10 cellular contexts compared by ENCODE assay signal in genomic region chr11:123100378-123101085, GRCh38. TPM values are rescaled to one million over a fixed set of nuclear protein-coding genes. Genes with fewer than 3 reads are reported as not detected.
A peak's percentile ranks its signal among the peaks of the same experiment; 100 is the strongest.
DNase-seq lines count a peak whose midpoint lies in the region; ATAC-seq, FAIRE-seq and TF ChIP-seq lines count a peak whose summit lies in the region.
"Had no signal": no experiment of that assay in that cellular context is flagged by ENCODE, and none has a peak within 500 bp of the region (broad histone marks: within the 10 kb centered on the region; RNA-seq: fewer than 3 reads in every experiment).

No MANE protein-coding gene starts in this region.

- H3K9ac ChIP-seq in Loucy (ENCODE audit: low read depth, low read length, poor library complexity, severe bottlenecking) (no peak overlapping the region), astrocyte (ENCODE audit: low read length) (no peak overlapping the region), muscle layer of colon (ENCODE audit: low read length) (no peak overlapping the region), PC-3 (ENCODE audit: low read length) (no peak overlapping the region)

- no peak overlapping the region for H3K4me2 ChIP-seq in Loucy (ENCODE audit: low read depth, low read length, poor library complexity, severe bottlenecking)
- H3K4me2 ChIP-seq in astrocyte (ENCODE audit: low read length) = no peak overlapping the region
- H3K4me2 ChIP-seq in PC-3 (ENCODE audit: low read length) = no peak overlapping the region

- no peaks in the 10 kb centered on the region for H4K20me1 ChIP-seq in Loucy (ENCODE audit: insufficient read depth, low read length, poor library complexity, severe bottlenecking)
- peaks cover 4% of the 10 kb centered on the region for H4K20me1 ChIP-seq in astrocyte (ENCODE audit: insufficient read depth, low read length)
- H4K20me1 ChIP-seq in PC-3 (ENCODE audit: low read length) = no peaks in the 10 kb centered on the region

- H3K36me3 ChIP-seq in A673 (ENCODE audit: insufficient read depth, low read length, poor library complexity, severe bottlenecking) (no peaks in the 10 kb centered on the region), Loucy (ENCODE audit: insufficient read depth, low read length) (no peaks in the 10 kb centered on the region), astrocyte (ENCODE audit: insufficient read depth, low read length) (peaks cover 7% of the 10 kb centered on the region), muscle layer of colon (ENCODE audit: insufficient read depth, low read length) (peaks cover 22% of the 10 kb centered on the region), PC-3 (ENCODE audit: low read depth, low read length) (peaks cover 3% of the 10 kb centered on the region; the same call in 1 of the 2 replicates), brain microvascular endothelial cell (replicated peaks) (no peaks in the 10 kb centered on the region)

- H3K4me1 Mint-ChIP-seq in astrocyte (ENCODE audit: low read depth, unreplicated experiment) = no peaks in the 10 kb centered on the region

- H3K36me3 Mint-ChIP-seq in astrocyte (ENCODE audit: low read depth, unreplicated experiment) = no peaks in the 10 kb centered on the region

- intact Hi-C loops in A673 (cut with micrococcal nuclease; ENCODE audit: unreplicated experiment) = loop anchor here (5.0 kb wide), 1 partner anchor 162 kb away; no protein-coding TSS in a partner anchor
- intact Hi-C loops in PC-3 (cut with micrococcal nuclease) = no loop called here

- H3K79me2 ChIP-seq in Loucy (ENCODE audit: insufficient read depth, low read length) (no peaks in the 10 kb centered on the region), astrocyte (ENCODE audit: insufficient read depth, low read length) (peaks cover 2% of the 10 kb centered on the region), PC-3 (ENCODE audit: low read length) (no peaks in the 10 kb centered on the region)

- no peak overlapping the region for H3K4me3 ChIP-seq in A673 (ENCODE audit: low read depth, low read length, poor library complexity, severe bottlenecking)
- no peak overlapping the region for H3K4me3 ChIP-seq in Loucy (ENCODE audit: low read length, poor library complexity, severe bottlenecking)
- no peak overlapping the region for H3K4me3 ChIP-seq in astrocyte (ENCODE audit: insufficient read depth, low read depth, low read length)
- no peak overlapping the region for H3K4me3 ChIP-seq in muscle layer of colon (ENCODE audit: low read depth in 1 of 2, low read length in 2 of 2)
- no peak overlapping the region for H3K4me3 ChIP-seq in PC-3 (ENCODE audit: low read length)
- no peak overlapping the region for H3K4me3 ChIP-seq in brain microvascular endothelial cell (ENCODE audit: low read depth, low read length)

- DNase-seq in A673 (ENCODE audit: low spot score) (no peak), astrocyte (ENCODE audit: low read depth) (peak; percentile 19), PC-3 (no peak), brain microvascular endothelial cell (no peak), mesenteric fat pad (ENCODE audit: low spot score) (no peak)
- DNase-seq: immature natural killer cell had no signal

- no peak overlapping the region for H3K4me3 Mint-ChIP-seq in astrocyte (ENCODE audit: unreplicated experiment)
- H3K4me3 Mint-ChIP-seq: immature natural killer cell had no signal

- in situ Hi-C loops in brain microvascular endothelial cell (cut with HindIII; ENCODE audit: low pct_ligation_motif_present, low sequenced_read_pairs) = loop anchor here (25.0 kb wide), 1 partner anchor 137 kb away; no protein-coding TSS in a partner anchor

- POLR2A ChIA-PET in A673 (lab: Charles Lee; ENCODE audit: low non-redundant PET) = no interaction called here
- POLR2A ChIA-PET in PC-3 (lab: Charles Lee; ENCODE audit: unreplicated experiment) = no interaction called here

- H3K27ac Mint-ChIP-seq in astrocyte (ENCODE audit: unreplicated experiment) = no peak overlapping the region

- no peaks in the 10 kb centered on the region for H3F3A ChIP-seq in Loucy (ENCODE audit: low read depth)
- H3F3A ChIP-seq in PC-3 (ENCODE audit: low read length, unreplicated experiment) = no peaks in the 10 kb centered on the region

- no peaks in the 10 kb centered on the region for H3K27me3 Mint-ChIP-seq in astrocyte (ENCODE audit: low read depth, unreplicated experiment)

- H3K9me2 ChIP-seq in Loucy (replicated peaks; ENCODE audit: low read depth, low read length) (no peaks in the 10 kb centered on the region), PC-3 (replicated peaks; ENCODE audit: low read length) (no peaks in the 10 kb centered on the region)

- H3K9me3 ChIP-seq in A673 (ENCODE audit: low read depth, low read length, poor library complexity, severe bottlenecking) = no peaks in the 10 kb centered on the region
- H3K9me3 ChIP-seq in Loucy (ENCODE audit: insufficient read depth, low read depth, low read length) = no peaks in the 10 kb centered on the region
- H3K9me3 ChIP-seq in astrocyte (ENCODE audit: insufficient read depth, low read depth, low read length) = no peaks in the 10 kb centered on the region
- H3K9me3 ChIP-seq in muscle layer of colon (ENCODE audit: low read length) = no peaks in the 10 kb centered on the region
- H3K9me3 ChIP-seq in PC-3 (ENCODE audit: low read length) = no peaks in the 10 kb centered on the region

- CTCF ChIA-PET in A673 (lab: Charles Lee) (interaction anchor here (0.9 to 1.2 kb wide), 2 partner anchors 147 to 161 kb away, joined by 3 read pairs; no protein-coding TSS in a partner anchor), PC-3 (lab: Charles Lee) (interaction anchor here (0.5 kb wide), 1 partner anchor 38 kb away, joined by 16 read pairs; the partner anchor contains the start of gene HSPA8)

- TF ChIP-seq CTCF in A673 (conservative IDR thresholded peaks at IDR 0.05; ENCODE audit: low read depth, low read length) (no peak), Loucy (conservative IDR thresholded peaks at IDR 0.05; ENCODE audit: low read length) (no peak), astrocyte (IDR thresholded peaks at IDR 0.05; ENCODE audit: insufficient read depth, low read depth, low read length) (no peak), PC-3 (conservative IDR thresholded peaks at IDR 0.05; ENCODE audit: low read depth, low read length) (no peak), brain microvascular endothelial cell (IDR thresholded peaks at IDR 0.05; ENCODE audit: low read depth, low read length, missing control alignments) (no peak)

- H3K9me3 Mint-ChIP-seq in astrocyte (ENCODE audit: unreplicated experiment) = peaks cover 3% of the 10 kb centered on the region
- H3K9me3 Mint-ChIP-seq: immature natural killer cell had no signal

- BruUV-seq in A673 (replicated peaks; lab: Mats Ljungman, UMichigan) (no TSS peak), PC-3 (replicated peaks; lab: Mats Ljungman, UMichigan) (no TSS peak)

- no peak; the same call in 1 of the 2 replicates for ATAC-seq in PC-3
- no peak for ATAC-seq in HG03460 (IDR thresholded peaks at IDR 0.05; ENCODE audit: unreplicated experiment)

- H3K27ac ChIP-seq in A673 (ENCODE audit: low read depth, low read length, poor library complexity, severe bottlenecking) = peak overlapping the region; percentile 40
- no peak overlapping the region for H3K27ac ChIP-seq in astrocyte (ENCODE audit: low read depth, low read length)
- peak overlapping the region; percentile 44 for H3K27ac ChIP-seq in muscle layer of colon (ENCODE audit: low read depth, low read length)
- no peak overlapping the region for H3K27ac ChIP-seq in PC-3 (ENCODE audit: low read length)
- H3K27ac ChIP-seq in brain microvascular endothelial cell = no peak overlapping the region
- H3K27ac ChIP-seq: epithelial cell of prostate had no signal

- no peaks in the 10 kb centered on the region for H3K27me3 ChIP-seq in A673 (replicated peaks; ENCODE audit: insufficient read depth, low read depth, low read length, poor library complexity)
- no peaks in the 10 kb centered on the region for H3K27me3 ChIP-seq in Loucy (ENCODE audit: insufficient read depth, low read length, poor library complexity, severe bottlenecking)
- H3K27me3 ChIP-seq in astrocyte (ENCODE audit: insufficient read depth, low read length) = no peaks in the 10 kb centered on the region
- H3K27me3 ChIP-seq in muscle layer of colon (ENCODE audit: control insufficient read depth in 1 of 2, insufficient read depth in 2 of 2, low read length in 2 of 2) = no peaks in the 10 kb centered on the region
- H3K27me3 ChIP-seq in PC-3 (ENCODE audit: low read length) = no peaks in the 10 kb centered on the region
- H3K27me3 ChIP-seq in brain microvascular endothelial cell (replicated peaks) = no peaks in the 10 kb centered on the region

- H2AFZ ChIP-seq in Loucy (ENCODE audit: low read length) = peak overlapping the region; percentile 55; the same call in 1 of the 2 replicates
- peak overlapping the region; percentile 0 for H2AFZ ChIP-seq in astrocyte (ENCODE audit: low read depth, low read length)
- H2AFZ ChIP-seq in PC-3 (ENCODE audit: low read length) = no peak overlapping the region

- H3K4me1 ChIP-seq in A673 (ENCODE audit: insufficient read depth, low read length, poor library complexity, severe bottlenecking) (peaks cover 48% of the 10 kb centered on the region), Loucy (ENCODE audit: insufficient read depth, low read length, poor library complexity, severe bottlenecking) (no peaks in the 10 kb centered on the region), astrocyte (ENCODE audit: insufficient read depth, low read length) (peaks cover 3% of the 10 kb centered on the region), muscle layer of colon (ENCODE audit: insufficient read depth, low read length) (peaks cover 54% of the 10 kb centered on the region), PC-3 (ENCODE audit: insufficient read depth, low read length) (0 out of 2 replicates have a peak, but pooled peaks cover 4% of the 10 kb centered on the region)

- no peak for FAIRE-seq in astrocyte (lab: Jason Lieb, UNC)

RNA-seq across cellular contexts. Expression of gene HSPA8, which starts 38.6 kb away (rescaled TPM):
- total RNA-seq in A673 (2021) = 2,297 and 3,307 TPM in 2 replicates
- total RNA-seq in astrocyte = 1,391 and 1,502 TPM in 2 replicates
- 2,396 and 2,484 TPM in 2 replicates for total RNA-seq in PC-3 (2014; rRNA removed)
- total RNA-seq in mesenteric fat pad = 1,014 TPM

Comparison
In these comparisons a context has a peak if more than half of its experiments do, and no peak if none do; other contexts are left out.
1. H3K27ac ChIP-seq: peak in A673 (single experiment) and muscle layer of colon (single experiment); none in astrocyte (single experiment), PC-3 (single experiment) and brain microvascular endothelial cell (single experiment).